In genomic region chr1:9539165-9539828, GRCh38 we compare ENCODE assay signal across 1 cellular context.
TF ChIP-seq lines count a peak whose summit lies in the region.

A gene with protein sequence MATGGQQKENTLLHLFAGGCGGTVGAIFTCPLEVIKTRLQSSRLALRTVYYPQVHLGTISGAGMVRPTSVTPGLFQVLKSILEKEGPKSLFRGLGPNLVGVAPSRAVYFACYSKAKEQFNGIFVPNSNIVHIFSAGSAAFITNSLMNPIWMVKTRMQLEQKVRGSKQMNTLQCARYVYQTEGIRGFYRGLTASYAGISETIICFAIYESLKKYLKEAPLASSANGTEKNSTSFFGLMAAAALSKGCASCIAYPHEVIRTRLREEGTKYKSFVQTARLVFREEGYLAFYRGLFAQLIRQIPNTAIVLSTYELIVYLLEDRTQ (plus strand): TSS chr1:9539465. CDS start chr1:9539692, 227 bp downstream.

TF ChIP-seq in GM12878, 131 proteins besides CTCF, POLR2A, EP300 and RAD21 (continued from another document):
- TF ChIP-seq, protein P1, sequence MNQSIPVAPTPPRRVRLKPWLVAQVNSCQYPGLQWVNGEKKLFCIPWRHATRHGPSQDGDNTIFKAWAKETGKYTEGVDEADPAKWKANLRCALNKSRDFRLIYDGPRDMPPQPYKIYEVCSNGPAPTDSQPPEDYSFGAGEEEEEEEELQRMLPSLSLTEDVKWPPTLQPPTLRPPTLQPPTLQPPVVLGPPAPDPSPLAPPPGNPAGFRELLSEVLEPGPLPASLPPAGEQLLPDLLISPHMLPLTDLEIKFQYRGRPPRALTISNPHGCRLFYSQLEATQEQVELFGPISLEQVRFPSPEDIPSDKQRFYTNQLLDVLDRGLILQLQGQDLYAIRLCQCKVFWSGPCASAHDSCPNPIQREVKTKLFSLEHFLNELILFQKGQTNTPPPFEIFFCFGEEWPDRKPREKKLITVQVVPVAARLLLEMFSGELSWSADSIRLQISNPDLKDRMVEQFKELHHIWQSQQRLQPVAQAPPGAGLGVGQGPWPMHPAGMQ (IDR thresholded peaks at IDR 0.05; ENCODE audit: borderline replicate concordance): no peak
- TF ChIP-seq NFXL1 (IDR thresholded peaks at IDR 0.05; ENCODE audit: borderline replicate concordance) (0 out of 2 replicates have a peak, but pooled peaks have one; percentile 26), FOXK2 (IDR thresholded peaks at IDR 0.05) (no peak), ZNF24 (IDR thresholded peaks at IDR 0.05) (no peak), STAT3 (IDR thresholded peaks at IDR 0.05; ENCODE audit: low read depth, low read length) (no peak), FOXM1 (IDR thresholded peaks at IDR 0.05; ENCODE audit: low read depth, low read length) (no peak), IRF4 (IDR thresholded peaks at IDR 0.05; ENCODE audit: low read depth, low read length) (no peak), MYC (IDR thresholded peaks at IDR 0.05; ENCODE audit: insufficient read depth, insufficient read length, insufficient replicate concordance, low read length, severe bottlenecking) (no peak), SMARCA5 (IDR thresholded peaks at IDR 0.05) (0 out of 2 replicates have a peak, but pooled peaks have one; percentile 63), IKZF1 (conservative IDR thresholded peaks at IDR 0.05) (peak; percentile 90), CBX3 (IDR thresholded peaks at IDR 0.05; ENCODE audit: borderline replicate concordance, low read depth) (no peak), YBX1 (IDR thresholded peaks at IDR 0.05) (no peak), NFYA (IDR thresholded peaks at IDR 0.05; ENCODE audit: borderline replicate concordance, low read depth, low read length) (no peak), ZNF384 (IDR thresholded peaks at IDR 0.05; ENCODE audit: borderline replicate concordance, low read depth, low read length) (no peak), BMI1 (IDR thresholded peaks at IDR 0.05; ENCODE audit: borderline replicate concordance) (no peak)
- TF ChIP-seq, protein P2, sequence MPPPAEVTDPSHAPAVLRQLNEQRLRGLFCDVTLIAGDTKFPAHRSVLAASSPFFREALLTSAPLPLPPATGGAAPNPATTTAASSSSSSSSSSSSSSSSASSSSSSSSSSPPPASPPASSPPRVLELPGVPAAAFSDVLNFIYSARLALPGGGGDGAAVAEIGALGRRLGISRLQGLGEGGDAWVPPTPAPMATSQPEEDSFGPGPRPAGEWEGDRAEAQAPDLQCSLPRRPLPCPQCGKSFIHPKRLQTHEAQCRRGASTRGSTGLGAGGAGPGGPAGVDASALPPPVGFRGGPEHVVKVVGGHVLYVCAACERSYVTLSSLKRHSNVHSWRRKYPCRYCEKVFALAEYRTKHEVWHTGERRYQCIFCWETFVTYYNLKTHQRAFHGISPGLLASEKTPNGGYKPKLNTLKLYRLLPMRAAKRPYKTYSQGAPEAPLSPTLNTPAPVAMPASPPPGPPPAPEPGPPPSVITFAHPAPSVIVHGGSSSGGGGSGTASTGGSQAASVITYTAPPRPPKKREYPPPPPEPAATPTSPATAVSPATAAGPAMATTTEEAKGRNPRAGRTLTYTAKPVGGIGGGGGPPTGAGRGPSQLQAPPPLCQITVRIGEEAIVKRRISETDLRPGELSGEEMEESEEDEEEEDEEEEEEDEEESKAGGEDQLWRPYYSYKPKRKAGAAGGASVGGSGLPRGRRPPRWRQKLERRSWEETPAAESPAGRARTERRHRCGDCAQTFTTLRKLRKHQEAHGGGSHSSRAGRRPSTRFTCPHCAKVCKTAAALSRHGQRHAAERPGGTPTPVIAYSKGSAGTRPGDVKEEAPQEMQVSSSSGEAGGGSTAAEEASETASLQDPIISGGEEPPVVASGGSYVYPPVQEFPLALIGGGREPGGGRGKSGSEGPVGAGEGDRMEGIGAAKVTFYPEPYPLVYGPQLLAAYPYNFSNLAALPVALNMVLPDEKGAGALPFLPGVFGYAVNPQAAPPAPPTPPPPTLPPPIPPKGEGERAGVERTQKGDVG (CRISPR knock-in tag; IDR thresholded peaks at IDR 0.05): no peak
